Comparison of ENCODE assay signal across 35 cellular contexts in genomic region chr2:219949053-219949452, GRCh38.
"Had no signal": no experiment of that assay in that cellular context is flagged by ENCODE, and none has a peak within 500 bp of the region (broad histone marks: within the 10 kb centered on the region; RNA-seq: fewer than 3 reads in every experiment).

No MANE protein-coding gene starts in this region.

- H3K36me3 Mint-ChIP-seq: activated CD4-positive, alpha-beta memory T cell treated with anti-CD3 and anti-CD28 coated beads for 36 hours; activated naive CD4-positive, alpha-beta T cell treated with anti-CD3 and anti-CD28 coated beads, Interleukin-2, amount 50 U/mL, for 72 hours; activated naive CD8-positive, alpha-beta T cell treated with anti-CD3 and anti-CD28 coated beads for 36 hours; T-cell had no signal

- H3K4me3 ChIP-seq: adrenal gland, body of pancreas, breast epithelium had no signal

- DNase-seq: activated B cell treated with CpG ODN at 0.5 μM for 24 hours; activated CD4-positive, alpha-beta memory T cell treated with anti-CD3 and anti-CD28 coated beads for 36 hours; activated CD4-positive, alpha-beta T cell treated with anti-CD3 and anti-CD28 coated beads for 4 hours; activated CD4-positive, alpha-beta T cell treated with anti-CD3 and anti-CD28 coated beads, Interleukin-2, amount 10 ng/mL, durations not matched to agents 24 days and 14 days; activated CD4-positive, alpha-beta T cell treated with anti-CD3 and anti-CD28 coated beads, Interleukin-2, amount 50 U/mL, for 1 hour; activated CD4-positive, alpha-beta T cell treated with anti-CD3 and anti-CD28 coated beads, Interleukin-2, amount 50 U/mL, for 4 hours; activated CD4-positive, CD25-positive, alpha-beta regulatory T cell treated with anti-CD3 and anti-CD28 coated beads, Interleukin-2, amount 50 U/mL, for 72 hours; activated CD8-positive, alpha-beta memory T cell treated with anti-CD3 and anti-CD28 coated beads, Interleukin-2, amount 50 U/mL, for 4 hours; activated CD8-positive, alpha-beta T cell treated with anti-CD3 and anti-CD28 coated beads for 36 hours; activated effector memory CD4-positive, alpha-beta T cell treated with anti-CD3 and anti-CD28 coated beads, Interleukin-2, amount 50 U/mL, for 16 hours; activated gamma-delta T cell treated with Interleukin-2 at 50 U/mL for 16 hours; activated naive CD4-positive, alpha-beta T cell; activated naive CD4-positive, alpha-beta T cell treated with anti-CD3 and anti-CD28 coated beads for 36 hours; activated naive CD4-positive, alpha-beta T cell treated with anti-CD3 and anti-CD28 coated beads, Interleukin-2, amount 50 U/mL, for 16 hours; activated naive CD8-positive, alpha-beta T cell treated with anti-CD3 and anti-CD28 coated beads for 36 hours; activated T-cell treated with anti-CD3 and anti-CD28 coated beads for 4 hours; activated T-cell treated with anti-CD3 and anti-CD28 coated beads, Interleukin-2, amount 50 U/mL, for 1 hour; activated T-cell treated with anti-CD3 and anti-CD28 coated beads, Interleukin-2, amount 50 U/mL, for 4 hours; activated T-cell treated with anti-CD3 and anti-CD28 coated beads, Interleukin-2, amount 50 U/mL, for 72 hours; adrenal gland; amniotic stem cell; aorta; body of pancreas; brain microvascular endothelial cell; central memory CD4-positive, alpha-beta T cell; T-cell; T-helper 17 cell; T-helper 9 cell had no signal

- H3K4me1 ChIP-seq: adrenal gland, body of pancreas, breast epithelium had no signal

- H3K4me3 Mint-ChIP-seq: activated B cell treated with CpG ODN at 0.5 μM for 24 hours; activated CD4-positive, alpha-beta memory T cell treated with anti-CD3 and anti-CD28 coated beads for 36 hours; activated CD4-positive, alpha-beta T cell treated with anti-CD3 and anti-CD28 coated beads, Interleukin-2, amount 10 ng/mL, durations not matched to agents 24 days and 14 days; activated CD8-positive, alpha-beta T cell treated with anti-CD3 and anti-CD28 coated beads for 36 hours; activated naive CD4-positive, alpha-beta T cell treated with anti-CD3 and anti-CD28 coated beads for 36 hours; activated naive CD8-positive, alpha-beta T cell treated with anti-CD3 and anti-CD28 coated beads for 36 hours; activated T-cell treated with anti-CD3 and anti-CD28 coated beads, Interleukin-2, amount 50 U/mL, for 4 hours; activated T-cell treated with anti-CD3 and anti-CD28 coated beads, Interleukin-2, amount 50 U/mL, for 72 hours; activated T-helper 1 cell treated with anti-CD3 and anti-CD28 coated beads, Interleukin-12 subunit alpha, Interleukin-12 subunit beta, Interleukin-2, Interleukin-4 antibody, amounts not matched to agents 30 ng/mL and 10 ng/mL and 1 ng/mL, durations not matched to agents 14 hours and 24 hours and 36 hours; activated T-helper 17 cell treated with anti-CD3 and anti-CD28 coated beads, Interleukin-2, amount 50 U/mL, for 72 hours; T-cell; T-helper 17 cell had no signal

- H3K9me3 Mint-ChIP-seq: activated B cell treated with CpG ODN at 0.5 μM for 24 hours; activated CD4-positive, alpha-beta memory T cell treated with anti-CD3 and anti-CD28 coated beads for 36 hours; activated CD4-positive, alpha-beta T cell treated with anti-CD3 and anti-CD28 coated beads, Interleukin-2, amount 10 ng/mL, durations not matched to agents 24 days and 14 days; activated CD8-positive, alpha-beta T cell treated with anti-CD3 and anti-CD28 coated beads for 36 hours; activated naive CD4-positive, alpha-beta T cell treated with anti-CD3 and anti-CD28 coated beads for 36 hours; activated naive CD4-positive, alpha-beta T cell treated with anti-CD3 and anti-CD28 coated beads, Interleukin-2, amount 50 U/mL, for 72 hours; activated naive CD8-positive, alpha-beta T cell treated with anti-CD3 and anti-CD28 coated beads for 36 hours; activated T-cell treated with anti-CD3 and anti-CD28 coated beads, Interleukin-2, amount 50 U/mL, for 72 hours; activated T-helper 1 cell treated with anti-CD3 and anti-CD28 coated beads, Interleukin-12 subunit alpha, Interleukin-12 subunit beta, Interleukin-2, Interleukin-4 antibody, amounts not matched to agents 30 ng/mL and 10 ng/mL and 1 ng/mL, durations not matched to agents 14 hours and 24 hours and 36 hours; activated T-helper 17 cell treated with anti-CD3 and anti-CD28 coated beads, Interleukin-2, amount 50 U/mL, for 72 hours; T-cell had no signal

- H3K27me3 ChIP-seq: adrenal gland, body of pancreas, brain microvascular endothelial cell, breast epithelium had no signal

- H3K4me1 Mint-ChIP-seq: activated B cell treated with CpG ODN at 0.5 μM for 24 hours; activated CD4-positive, alpha-beta T cell treated with anti-CD3 and anti-CD28 coated beads, Interleukin-2, amount 10 ng/mL, durations not matched to agents 24 days and 14 days; activated naive CD8-positive, alpha-beta T cell treated with anti-CD3 and anti-CD28 coated beads for 36 hours; activated T-helper 17 cell treated with anti-CD3 and anti-CD28 coated beads, Interleukin-2, amount 50 U/mL, for 72 hours; T-cell; T-helper 17 cell had no signal

- FAIRE-seq: astrocyte, TTC549 had no signal

- H3K36me3 ChIP-seq: adrenal gland, brain microvascular endothelial cell, breast epithelium had no signal

- H3K27ac ChIP-seq: adrenal gland, body of pancreas, brain microvascular endothelial cell, breast epithelium, VCaP had no signal

- H3K27me3 Mint-ChIP-seq: activated CD4-positive, alpha-beta T cell treated with anti-CD3 and anti-CD28 coated beads, Interleukin-2, amount 10 ng/mL, durations not matched to agents 24 days and 14 days had no signal

- H3K27ac Mint-ChIP-seq: activated B cell treated with CpG ODN at 0.5 μM for 24 hours; activated CD4-positive, alpha-beta memory T cell treated with anti-CD3 and anti-CD28 coated beads for 36 hours; activated CD4-positive, alpha-beta T cell treated with anti-CD3 and anti-CD28 coated beads, Interleukin-2, amount 10 ng/mL, durations not matched to agents 24 days and 14 days; activated CD8-positive, alpha-beta T cell treated with anti-CD3 and anti-CD28 coated beads for 36 hours; activated naive CD4-positive, alpha-beta T cell treated with anti-CD3 and anti-CD28 coated beads for 36 hours; activated naive CD4-positive, alpha-beta T cell treated with anti-CD3 and anti-CD28 coated beads, Interleukin-2, amount 50 U/mL, for 72 hours; activated naive CD8-positive, alpha-beta T cell treated with anti-CD3 and anti-CD28 coated beads for 36 hours; activated T-cell treated with anti-CD3 and anti-CD28 coated beads, Interleukin-2, amount 50 U/mL, for 72 hours; activated T-helper 1 cell treated with anti-CD3 and anti-CD28 coated beads, Interleukin-12 subunit alpha, Interleukin-12 subunit beta, Interleukin-2, Interleukin-4 antibody, amounts not matched to agents 30 ng/mL and 10 ng/mL and 1 ng/mL, durations not matched to agents 14 hours and 24 hours and 36 hours; activated T-helper 17 cell treated with anti-CD3 and anti-CD28 coated beads, Interleukin-2, amount 50 U/mL, for 72 hours; T-cell; T-helper 17 cell had no signal
